ENCODE assay signal across 1 cellular context in genomic region chr1:8800416-8800815, GRCh38.
TF ChIP-seq lines count a peak whose summit lies in the region.

No MANE protein-coding gene starts in this region.

TF ChIP-seq in GM23338, 12 proteins besides CTCF, POLR2A, EP300 and RAD21 (continued from another document):
- no peak for TF ChIP-seq ZNF462 (CRISPR knock-in tag; IDR thresholded peaks at IDR 0.05)
